In the genomic region with DNA sequence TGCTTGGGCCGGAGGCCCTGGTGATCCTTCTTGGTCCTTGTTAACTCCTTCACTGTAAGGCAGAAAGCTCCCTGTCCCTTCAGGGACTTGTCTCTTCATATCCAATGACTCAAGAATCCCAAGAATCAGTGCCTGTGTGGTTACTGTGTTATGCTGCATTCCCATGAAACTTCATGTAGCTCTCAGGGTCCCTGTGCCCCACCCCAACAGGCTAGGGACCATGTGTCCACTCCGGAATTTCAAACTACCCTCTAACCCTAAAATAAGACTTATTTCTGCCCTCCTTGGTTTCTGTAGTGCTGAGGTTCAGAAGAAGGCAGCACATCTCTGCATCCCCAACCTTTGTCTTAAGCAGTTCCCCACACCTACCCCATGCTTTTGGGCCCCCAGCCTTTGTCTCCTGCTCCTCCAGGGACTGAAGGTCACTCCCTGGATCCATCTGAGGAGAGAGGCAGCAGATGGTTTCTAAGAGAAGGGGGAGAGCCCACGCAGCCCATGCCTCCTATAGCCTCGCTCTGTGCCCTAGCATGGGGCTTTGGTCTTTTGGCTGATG, we compare ENCODE assay signal across 8 cellular contexts. TPM values are rescaled to one million over a fixed set of nuclear protein-coding genes. Genes with fewer than 3 reads are reported as not detected.
DNase-seq lines count a peak whose midpoint lies in the region; ATAC-seq, FAIRE-seq and TF ChIP-seq lines count a peak whose summit lies in the region.

No MANE protein-coding gene starts in this region.

- H3K4me3 ChIP-seq in adipocyte (ENCODE audit: low read length) (peak overlapping the region; percentile 95), iPS-20b (ENCODE audit: low read length) (peak overlapping the region; percentile 61), subcutaneous abdominal adipose tissue (ENCODE audit: low read depth in 1 of 5, low read length in 5 of 5) (peak overlapping the region; percentile 22 to 62 (median 49)), PC-9 (no peak overlapping the region)

- no peaks in the 10 kb centered on the region for H3K27me3 ChIP-seq in adipocyte (replicated peaks; ENCODE audit: control insufficient read depth, insufficient read depth, low read length)
- peaks cover 74% of the 10 kb centered on the region for H3K27me3 ChIP-seq in iPS-20b (ENCODE audit: insufficient read depth, low read length)
- H3K27me3 ChIP-seq in subcutaneous abdominal adipose tissue (ENCODE audit: control insufficient read depth in 5 of 5, insufficient read depth in 4 of 5, low read length in 5 of 5) = peaks cover 10 to 32% (median 22%) of the 10 kb centered on the region in 5 donors
- H3K27me3 ChIP-seq in PC-9 (ENCODE audit: insufficient read depth, low read depth) = 0 out of 2 replicates have a peak, but pooled peaks cover 8% of the 10 kb centered on the region

- H3K4me1 ChIP-seq in adipocyte (ENCODE audit: control insufficient read depth, insufficient read depth, low read length) (peaks cover 45% of the 10 kb centered on the region), iPS-20b (ENCODE audit: insufficient read depth, low read length) (peaks cover 26% of the 10 kb centered on the region), subcutaneous abdominal adipose tissue (ENCODE audit: control insufficient read depth in 5 of 5, insufficient read depth in 5 of 5, low read length in 5 of 5) (peaks cover 1 to 42% (median 24%) of the 10 kb centered on the region in 5 donors), PC-9 (replicated peaks; ENCODE audit: insufficient read depth) (no peaks in the 10 kb centered on the region)

- TF ChIP-seq CTCF in natural killer cell (IDR thresholded peaks at IDR 0.05) (no peak), PC-9 (conservative IDR thresholded peaks at IDR 0.05) (no peak)

- DNase-seq in HCEC 1CT (peak; percentile 57), adipocyte (ENCODE audit: low read depth) (peak; percentile 73), T-cell (no peak), natural killer cell (no peak), PC-9 (no peak), GM12892 (ENCODE audit: insufficient read length) (no peak)

- H3K9me3 ChIP-seq in adipocyte (ENCODE audit: control insufficient read depth, low read length) (no peaks in the 10 kb centered on the region), iPS-20b (ENCODE audit: insufficient read depth, low read depth, low read length) (no peaks in the 10 kb centered on the region), subcutaneous abdominal adipose tissue (ENCODE audit: control insufficient read depth in 5 of 5, low read length in 5 of 5) (no peaks in the 10 kb centered on the region), PC-9 (ENCODE audit: insufficient read depth, low read depth) (no peaks in the 10 kb centered on the region)

- no peaks in the 10 kb centered on the region for H3K9me3 Mint-ChIP-seq in T-cell
- no peaks in the 10 kb centered on the region for H3K9me3 Mint-ChIP-seq in natural killer cell

- POLR2A ChIA-PET in T-cell (lab: Charles Lee) = interaction anchor here in 1 of 2 donors (0.5 kb wide), 1 partner anchor 35 kb away, joined by 3 read pairs; no protein-coding TSS in a partner anchor
- POLR2A ChIA-PET in PC-9 (lab: Charles Lee; ENCODE audit: unreplicated experiment) = no interaction called here

- no peak overlapping the region for H3K27ac Mint-ChIP-seq in T-cell
- H3K27ac Mint-ChIP-seq in natural killer cell = no peak overlapping the region

- no peaks in the 10 kb centered on the region for H3K79me2 ChIP-seq in PC-9 (ENCODE audit: low read depth)

- FAIRE-seq in GM12892 (lab: Jason Lieb, UNC) = no peak

- H3K9me2 ChIP-seq in PC-9 (ENCODE audit: insufficient read depth) = no peaks in the 10 kb centered on the region

- H2AFZ ChIP-seq in PC-9 = no peak overlapping the region

- H3F3A ChIP-seq in PC-9 (ENCODE audit: insufficient read depth, low read depth) = no peaks in the 10 kb centered on the region; the same call in 1 of the 2 replicates

- H3K36me3 Mint-ChIP-seq in T-cell (no peaks in the 10 kb centered on the region), natural killer cell (no peaks in the 10 kb centered on the region)

- peak overlapping the region in 1 of 3 donors; percentile 64 for H3K4me3 Mint-ChIP-seq in T-cell
- H3K4me3 Mint-ChIP-seq in natural killer cell = no peak overlapping the region

- CTCF ChIA-PET in T-cell (lab: Charles Lee) (no interaction called here), PC-9 (lab: Charles Lee) (interaction anchor here (0.6 kb wide), 1 partner anchor 23 kb away, joined by 4 read pairs; no protein-coding TSS in a partner anchor)

- TF ChIP-seq POLR2A in GM12892 (IDR thresholded peaks at IDR 0.05; ENCODE audit: low read depth, low read length) = no peak

- intact Hi-C loops in natural killer cell (cut with micrococcal nuclease) = no loop called here
- intact Hi-C loops in PC-9 (cut with micrococcal nuclease; ENCODE audit: unreplicated experiment) = no loop called here

- no peaks in the 10 kb centered on the region for H4K20me1 ChIP-seq in PC-9 (ENCODE audit: insufficient read depth)

- H3K36me3 ChIP-seq in adipocyte (ENCODE audit: control insufficient read depth, insufficient read depth, low read length, severe bottlenecking) = peaks cover 17% of the 10 kb centered on the region
- no peaks in the 10 kb centered on the region; the same call in 1 of the 2 replicates for H3K36me3 ChIP-seq in iPS-20b (ENCODE audit: insufficient read depth, low read depth, low read length)
- H3K36me3 ChIP-seq in subcutaneous abdominal adipose tissue (ENCODE audit: control insufficient read depth in 5 of 5, insufficient read depth in 5 of 5, low read length in 5 of 5) = peaks cover 0 to 14% (median 6%) of the 10 kb centered on the region in 5 donors
- H3K36me3 ChIP-seq in PC-9 (ENCODE audit: low read depth) = no peaks in the 10 kb centered on the region

- H3K4me1 Mint-ChIP-seq in T-cell (peaks cover 26 to 48% (median 36%) of the 10 kb centered on the region in 3 donors), natural killer cell (peaks cover 15 to 29% of the 10 kb centered on the region in 2 donors)

- H3K27ac ChIP-seq in iPS-20b (ENCODE audit: low read length) (no peak overlapping the region), subcutaneous abdominal adipose tissue (ENCODE audit: low read depth, low read length) (peak overlapping the region; percentile 14), PC-9 (no peak overlapping the region)

- H3K27me3 Mint-ChIP-seq in T-cell (peaks cover 23 to 33% of the 10 kb centered on the region in 2 donors), natural killer cell (ENCODE audit: low read depth in 2 of 2) (peaks cover 35 to 48% of the 10 kb centered on the region in 2 donors)

- H3K9ac ChIP-seq in adipocyte (ENCODE audit: low read length) = peak overlapping the region; percentile 93
- peak overlapping the region; percentile 51; the same call in 1 of the 2 replicates for H3K9ac ChIP-seq in iPS-20b (ENCODE audit: low read depth, low read length)
- H3K9ac ChIP-seq in subcutaneous abdominal adipose tissue (ENCODE audit: low read length in 5 of 5) = no peak overlapping the region

- H3K4me2 ChIP-seq in PC-9 = no peak overlapping the region

- ATAC-seq in T-cell (replicated peaks in 1 of 4) (no peak), natural killer cell (no peak)

- no TSS peak for BruUV-seq in PC-9 (replicated peaks; lab: Mats Ljungman, UMichigan)

RNA-seq across cellular contexts. Expression of gene MAP1A, which starts 0.5 kb away (rescaled TPM):
- 1 to 10 TPM; 1.4 to 4.2 (median 2.3) TPM for total RNA-seq in T-cell
- total RNA-seq in natural killer cell = 1 to 10 TPM in 1 of 3 donors, under 1 TPM in 2; 0.72 to 2.2 (median 0.98) TPM
- 1.5 and 2.1 TPM in 2 replicates for total RNA-seq in PC-9 (2021)
- polyA plus RNA-seq in GM12892 (2012; ENCODE audit: missing spikeins) = 0.04 TPM

RNA-seq across cellular contexts. Expression of gene TP53BP1, which starts 23.9 kb away (rescaled TPM):
- 10 to 100 TPM; 26.8 to 41.8 (median 35.1) TPM for total RNA-seq in T-cell
- 10 to 100 TPM; 27.9 to 32.9 (median 31.5) TPM for total RNA-seq in natural killer cell
- 62.1 and 66.8 TPM in 2 replicates for total RNA-seq in PC-9 (2021)
- polyA plus RNA-seq in GM12892 (2012; ENCODE audit: missing spikeins) = 16.6 TPM

Comparison
In these comparisons a context has a peak if more than half of its experiments do, and no peak if none do; other contexts are left out.
1. DNase-seq: peak in HCEC 1CT (single experiment) and adipocyte (single experiment); none in T-cell (0 of 34), natural killer cell (single experiment), PC-9 (0 of 2) and GM12892 (single experiment).
2. H3K9ac ChIP-seq: peak in adipocyte (single experiment) and iPS-20b (single experiment); none in subcutaneous abdominal adipose tissue (0 of 5).